1 cellular context compared by ENCODE assay signal in the genomic region with DNA sequence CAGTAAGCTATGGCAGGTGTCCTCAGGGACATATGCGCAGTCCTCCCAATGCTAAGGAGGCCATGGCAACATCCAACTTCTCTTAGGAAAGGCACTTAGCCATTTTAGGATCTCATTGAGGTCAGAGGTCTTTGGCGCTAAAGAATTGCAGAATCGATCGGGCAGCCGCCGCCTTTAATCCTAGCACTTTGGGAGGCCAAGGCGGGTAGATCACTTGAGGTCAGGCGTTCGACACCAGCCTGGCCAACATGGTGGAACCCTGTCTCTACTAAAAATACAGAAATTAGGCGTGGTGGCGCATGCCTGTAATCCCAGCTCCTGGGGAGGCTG.
TF ChIP-seq lines count a peak whose summit lies in the region.

No MANE protein-coding gene starts in this region.

TF ChIP-seq in GM23338, 12 proteins besides CTCF, POLR2A, EP300 and RAD21 (continued from another document):
- TF ChIP-seq, protein P1, sequence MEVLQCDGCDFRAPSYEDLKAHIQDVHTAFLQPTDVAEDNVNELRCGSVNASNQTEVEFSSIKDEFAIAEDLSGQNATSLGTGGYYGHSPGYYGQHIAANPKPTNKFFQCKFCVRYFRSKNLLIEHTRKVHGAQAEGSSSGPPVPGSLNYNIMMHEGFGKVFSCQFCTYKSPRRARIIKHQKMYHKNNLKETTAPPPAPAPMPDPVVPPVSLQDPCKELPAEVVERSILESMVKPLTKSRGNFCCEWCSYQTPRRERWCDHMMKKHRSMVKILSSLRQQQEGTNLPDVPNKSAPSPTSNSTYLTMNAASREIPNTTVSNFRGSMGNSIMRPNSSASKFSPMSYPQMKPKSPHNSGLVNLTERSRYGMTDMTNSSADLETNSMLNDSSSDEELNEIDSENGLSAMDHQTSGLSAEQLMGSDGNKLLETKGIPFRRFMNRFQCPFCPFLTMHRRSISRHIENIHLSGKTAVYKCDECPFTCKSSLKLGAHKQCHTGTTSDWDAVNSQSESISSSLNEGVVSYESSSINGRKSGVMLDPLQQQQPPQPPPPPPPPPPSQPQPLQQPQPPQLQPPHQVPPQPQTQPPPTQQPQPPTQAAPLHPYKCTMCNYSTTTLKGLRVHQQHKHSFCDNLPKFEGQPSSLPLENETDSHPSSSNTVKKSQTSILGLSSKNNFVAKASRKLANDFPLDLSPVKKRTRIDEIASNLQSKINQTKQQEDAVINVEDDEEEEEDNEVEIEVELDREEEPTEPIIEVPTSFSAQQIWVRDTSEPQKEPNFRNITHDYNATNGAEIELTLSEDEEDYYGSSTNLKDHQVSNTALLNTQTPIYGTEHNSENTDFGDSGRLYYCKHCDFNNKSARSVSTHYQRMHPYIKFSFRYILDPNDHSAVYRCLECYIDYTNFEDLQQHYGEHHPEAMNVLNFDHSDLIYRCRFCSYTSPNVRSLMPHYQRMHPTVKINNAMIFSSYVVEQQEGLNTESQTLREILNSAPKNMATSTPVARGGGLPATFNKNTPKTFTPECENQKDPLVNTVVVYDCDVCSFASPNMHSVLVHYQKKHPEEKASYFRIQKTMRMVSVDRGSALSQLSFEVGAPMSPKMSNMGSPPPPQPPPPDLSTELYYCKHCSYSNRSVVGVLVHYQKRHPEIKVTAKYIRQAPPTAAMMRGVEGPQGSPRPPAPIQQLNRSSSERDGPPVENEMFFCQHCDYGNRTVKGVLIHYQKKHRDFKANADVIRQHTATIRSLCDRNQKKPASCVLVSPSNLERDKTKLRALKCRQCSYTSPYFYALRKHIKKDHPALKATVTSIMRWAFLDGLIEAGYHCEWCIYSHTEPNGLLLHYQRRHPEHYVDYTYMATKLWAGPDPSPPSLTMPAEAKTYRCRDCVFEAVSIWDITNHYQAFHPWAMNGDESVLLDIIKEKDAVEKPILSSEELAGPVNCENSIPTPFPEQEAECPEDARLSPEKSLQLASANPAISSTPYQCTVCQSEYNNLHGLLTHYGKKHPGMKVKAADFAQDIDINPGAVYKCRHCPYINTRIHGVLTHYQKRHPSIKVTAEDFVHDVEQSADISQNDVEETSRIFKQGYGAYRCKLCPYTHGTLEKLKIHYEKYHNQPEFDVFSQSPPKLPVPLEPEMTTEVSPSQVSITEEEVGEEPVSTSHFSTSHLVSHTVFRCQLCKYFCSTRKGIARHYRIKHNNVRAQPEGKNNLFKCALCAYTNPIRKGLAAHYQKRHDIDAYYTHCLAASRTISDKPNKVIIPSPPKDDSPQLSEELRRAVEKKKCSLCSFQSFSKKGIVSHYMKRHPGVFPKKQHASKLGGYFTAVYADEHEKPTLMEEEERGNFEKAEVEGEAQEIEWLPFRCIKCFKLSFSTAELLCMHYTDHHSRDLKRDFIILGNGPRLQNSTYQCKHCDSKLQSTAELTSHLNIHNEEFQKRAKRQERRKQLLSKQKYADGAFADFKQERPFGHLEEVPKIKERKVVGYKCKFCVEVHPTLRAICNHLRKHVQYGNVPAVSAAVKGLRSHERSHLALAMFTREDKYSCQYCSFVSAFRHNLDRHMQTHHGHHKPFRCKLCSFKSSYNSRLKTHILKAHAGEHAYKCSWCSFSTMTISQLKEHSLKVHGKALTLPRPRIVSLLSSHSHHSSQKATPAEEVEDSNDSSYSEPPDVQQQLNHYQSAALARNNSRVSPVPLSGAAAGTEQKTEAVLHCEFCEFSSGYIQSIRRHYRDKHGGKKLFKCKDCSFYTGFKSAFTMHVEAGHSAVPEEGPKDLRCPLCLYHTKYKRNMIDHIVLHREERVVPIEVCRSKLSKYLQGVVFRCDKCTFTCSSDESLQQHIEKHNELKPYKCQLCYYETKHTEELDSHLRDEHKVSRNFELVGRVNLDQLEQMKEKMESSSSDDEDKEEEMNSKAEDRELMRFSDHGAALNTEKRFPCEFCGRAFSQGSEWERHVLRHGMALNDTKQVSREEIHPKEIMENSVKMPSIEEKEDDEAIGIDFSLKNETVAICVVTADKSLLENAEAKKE (CRISPR knock-in tag; IDR thresholded peaks at IDR 0.05): no peak
- no peak for TF ChIP-seq EZH2phosphoT487 (IDR thresholded peaks at IDR 0.05; ENCODE audit: unreplicated experiment)
- TF ChIP-seq EZH2 (IDR thresholded peaks at IDR 0.05; ENCODE audit: low read depth, unreplicated experiment): no peak
- TF ChIP-seq, protein P2, sequence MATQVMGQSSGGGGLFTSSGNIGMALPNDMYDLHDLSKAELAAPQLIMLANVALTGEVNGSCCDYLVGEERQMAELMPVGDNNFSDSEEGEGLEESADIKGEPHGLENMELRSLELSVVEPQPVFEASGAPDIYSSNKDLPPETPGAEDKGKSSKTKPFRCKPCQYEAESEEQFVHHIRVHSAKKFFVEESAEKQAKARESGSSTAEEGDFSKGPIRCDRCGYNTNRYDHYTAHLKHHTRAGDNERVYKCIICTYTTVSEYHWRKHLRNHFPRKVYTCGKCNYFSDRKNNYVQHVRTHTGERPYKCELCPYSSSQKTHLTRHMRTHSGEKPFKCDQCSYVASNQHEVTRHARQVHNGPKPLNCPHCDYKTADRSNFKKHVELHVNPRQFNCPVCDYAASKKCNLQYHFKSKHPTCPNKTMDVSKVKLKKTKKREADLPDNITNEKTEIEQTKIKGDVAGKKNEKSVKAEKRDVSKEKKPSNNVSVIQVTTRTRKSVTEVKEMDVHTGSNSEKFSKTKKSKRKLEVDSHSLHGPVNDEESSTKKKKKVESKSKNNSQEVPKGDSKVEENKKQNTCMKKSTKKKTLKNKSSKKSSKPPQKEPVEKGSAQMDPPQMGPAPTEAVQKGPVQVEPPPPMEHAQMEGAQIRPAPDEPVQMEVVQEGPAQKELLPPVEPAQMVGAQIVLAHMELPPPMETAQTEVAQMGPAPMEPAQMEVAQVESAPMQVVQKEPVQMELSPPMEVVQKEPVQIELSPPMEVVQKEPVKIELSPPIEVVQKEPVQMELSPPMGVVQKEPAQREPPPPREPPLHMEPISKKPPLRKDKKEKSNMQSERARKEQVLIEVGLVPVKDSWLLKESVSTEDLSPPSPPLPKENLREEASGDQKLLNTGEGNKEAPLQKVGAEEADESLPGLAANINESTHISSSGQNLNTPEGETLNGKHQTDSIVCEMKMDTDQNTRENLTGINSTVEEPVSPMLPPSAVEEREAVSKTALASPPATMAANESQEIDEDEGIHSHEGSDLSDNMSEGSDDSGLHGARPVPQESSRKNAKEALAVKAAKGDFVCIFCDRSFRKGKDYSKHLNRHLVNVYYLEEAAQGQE (IDR thresholded peaks at IDR 0.05; ENCODE audit: unreplicated experiment): no peak
- no peak for TF ChIP-seq CREB1 (CRISPR knock-in tag; IDR thresholded peaks at IDR 0.05; ENCODE audit: low read depth)
- TF ChIP-seq NANOG (IDR thresholded peaks at IDR 0.05; ENCODE audit: borderline replicate concordance): no peak
- TF ChIP-seq POLR2AphosphoS5 (IDR thresholded peaks at IDR 0.05; ENCODE audit: low read depth): no peak
- no peak for TF ChIP-seq STAT1 (IDR thresholded peaks at IDR 0.05; ENCODE audit: unreplicated experiment)
